In genomic region chr5:132204736-132205135, GRCh38 we compare ENCODE assay signal across 1 cellular context.
TF ChIP-seq lines count a peak whose summit lies in the region.

No MANE protein-coding gene starts in this region.

TF ChIP-seq in HepG2, 621 proteins besides CTCF, POLR2A, EP300 and RAD21:
- TF ChIP-seq THYN1 (CRISPR knock-in tag; IDR thresholded peaks at IDR 0.05; ENCODE audit: borderline replicate concordance, low read depth) (no peak), ZNF18 (CRISPR knock-in tag; IDR thresholded peaks at IDR 0.05; ENCODE audit: insufficient replicate concordance) (no peak), SSRP1 (CRISPR knock-in tag; IDR thresholded peaks at IDR 0.05) (no peak), ZFP90 (CRISPR knock-in tag; IDR thresholded peaks at IDR 0.05; ENCODE audit: borderline replicate concordance) (no peak), ETS1 (CRISPR knock-in tag; IDR thresholded peaks at IDR 0.05) (no peak), PBX3 (CRISPR knock-in tag; IDR thresholded peaks at IDR 0.05; ENCODE audit: borderline replicate concordance) (no peak), ZNF749 (CRISPR knock-in tag; IDR thresholded peaks at IDR 0.05; ENCODE audit: borderline replicate concordance) (no peak), ZFX (CRISPR knock-in tag; IDR thresholded peaks at IDR 0.05; ENCODE audit: low read depth) (no peak), ZNF724P (CRISPR knock-in tag; IDR thresholded peaks at IDR 0.05; ENCODE audit: borderline replicate concordance) (no peak)
